8 cellular contexts compared by ENCODE assay signal in the genomic region with DNA sequence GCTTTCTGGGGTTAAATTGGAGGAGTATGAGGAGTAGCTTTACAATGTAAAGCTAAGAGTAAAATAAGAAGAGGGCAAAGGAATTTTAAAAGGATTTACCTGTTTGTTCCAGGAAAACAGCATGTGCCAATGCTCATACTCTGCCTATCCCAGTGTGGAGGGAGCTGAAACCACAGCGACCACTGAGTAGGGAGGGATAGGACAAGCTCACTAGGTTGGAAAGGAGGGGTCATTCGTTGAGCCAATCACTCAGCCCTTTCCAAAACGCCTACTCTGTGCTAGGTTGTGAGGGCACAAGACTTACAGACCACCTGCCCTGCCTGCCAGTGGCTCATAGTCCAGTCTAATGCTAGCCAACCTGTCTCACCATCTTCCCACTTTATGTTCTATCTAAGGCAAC. TPM values are rescaled to one million over a fixed set of nuclear protein-coding genes. Genes with fewer than 3 reads are reported as not detected.
DNase-seq lines count a peak whose midpoint lies in the region; ATAC-seq and TF ChIP-seq lines count a peak whose summit lies in the region.
"Had no signal": no experiment of that assay in that cellular context is flagged by ENCODE, and none has a peak within 500 bp of the region (broad histone marks: within the 10 kb centered on the region; RNA-seq: fewer than 3 reads in every experiment).

No MANE protein-coding gene starts in this region.

- 0 out of 2 replicates have a peak, but pooled peaks cover under 1% of the 10 kb centered on the region for H4K20me1 ChIP-seq in HCT116 (ENCODE audit: insufficient read depth)

- CTCF ChIA-PET in HCT116 (lab: Charles Lee) = interaction anchor here (1.0 to 4.0 kb wide), 5 partner anchors 10 to 100 kb away, joined by 3 to 16 read pairs (median 4); partner anchors contain the start of gene CNP
- CTCF ChIA-PET in GM10248 (lab: Yijun Ruan, JAX) = interaction anchor here (0.9 to 10.4 kb wide), 19 partner anchors 8 to 509 kb away, joined by 3 to 123 read pairs (median 6); partner anchors contain the start of genes CNP, DHX58 and KAT2A

- peak overlapping the region; percentile 100 for H3K9ac ChIP-seq in HCT116 (ENCODE audit: low read length)
- H3K9ac ChIP-seq in skeletal muscle satellite cell (ENCODE audit: low read depth, low read length) = peak overlapping the region; percentile 99

- peak overlapping the region; percentile 96 for H3K4me2 ChIP-seq in HCT116 (ENCODE audit: low read length)
- peak overlapping the region; percentile 82 for H3K4me2 ChIP-seq in skeletal muscle satellite cell (ENCODE audit: low read length)

- ATAC-seq in HCT116 = no peak
- ATAC-seq in GM18502 (IDR thresholded peaks at IDR 0.05; ENCODE audit: poor library complexity, unreplicated experiment) = no peak

- no peaks in the 10 kb centered on the region for H3K9me3 ChIP-seq in HCT116 (ENCODE audit: control insufficient read depth in 1 of 2, insufficient read depth in 1 of 2, low read depth in 1 of 2, low read length in 2 of 2)
- H3K9me3 ChIP-seq in esophagus muscularis mucosa = no peaks in the 10 kb centered on the region
- no peaks in the 10 kb centered on the region for H3K9me3 ChIP-seq in skeletal muscle satellite cell (replicated peaks; ENCODE audit: low read length)

- BruUV-seq in HCT116 (replicated peaks; lab: Mats Ljungman, UMichigan) = no TSS peak

- peaks cover 57% of the 10 kb centered on the region for H3K79me2 ChIP-seq in HCT116 (ENCODE audit: insufficient read depth, low read length)

- H3K27me3 ChIP-seq in HCT116 (ENCODE audit: insufficient read depth, low read length) (no peaks in the 10 kb centered on the region), esophagus muscularis mucosa (no peaks in the 10 kb centered on the region), skeletal muscle satellite cell (ENCODE audit: control insufficient read depth, insufficient read depth, low read length) (no peaks in the 10 kb centered on the region)

- H3K4me1 ChIP-seq in HCT116 (ENCODE audit: control insufficient read depth in 1 of 2, insufficient read depth in 2 of 2, low read length in 2 of 2) (peaks cover 14 to 30% of the 10 kb centered on the region in 2 experiments; a peak in 3 of 4 replicates), esophagus muscularis mucosa (peaks cover 45 to 70% (median 61%) of the 10 kb centered on the region in 4 donors), skeletal muscle satellite cell (ENCODE audit: control insufficient read depth, insufficient read depth, low read length) (peaks cover 27% of the 10 kb centered on the region)

- intact Hi-C loops in HCT116 (cut with micrococcal nuclease) (loop anchor here (5.0 kb wide), 1 partner anchor 51 kb away; the partner anchor contains the start of gene CNP), esophagus muscularis mucosa (cut with DNase I) (loop anchor here (2.0 kb wide), 1 partner anchor 52 kb away; the partner anchor contains the start of gene CNP)

- POLR2A ChIA-PET in HCT116 (lab: Charles Lee) = interaction anchor here (1.4 to 2.3 kb wide), 2 partner anchors 9 to 52 kb away, joined by 3 to 17 read pairs; partner anchors contain the start of gene CNP
- POLR2A ChIA-PET in GM10248 (lab: Yijun Ruan, JAX) = interaction anchor here (1.1 to 1.6 kb wide), 2 partner anchors 329 to 518 kb away, joined by 3 to 4 read pairs; partner anchors contain the start of genes EIF1 and NAGLU

- 27% methylated on average over 3 of the region's 3 CpGs for WGBS in esophagus muscularis mucosa

- H3K27ac ChIP-seq in HCT116 (ENCODE audit: low read depth, low read length) = peak overlapping the region; percentile 71
- H3K27ac ChIP-seq in esophagus muscularis mucosa (replicated peaks in 1 of 4) = peak overlapping the region in 3 of 4 donors; percentile 82 to 92 (median 91)

- TF ChIP-seq CTCF in HCT116 (IDR thresholded peaks at IDR 0.05 in 2 of 3, conservative IDR thresholded peaks at IDR 0.05 in 1 of 3; ENCODE audit: borderline replicate concordance in 1 of 3, insufficient read depth in 1 of 3, low read depth in 2 of 3, low read length in 2 of 3) = no peak
- TF ChIP-seq CTCF in esophagus muscularis mucosa (IDR thresholded peaks at IDR 0.05) = no peak
- TF ChIP-seq CTCF in GM10248 (IDR thresholded peaks at IDR 0.05; ENCODE audit: control extremely low read depth, extremely low read depth, low read depth, missing control alignments) = no peak

- RAD21 ChIA-PET in HCT116 (lab: Charles Lee; ENCODE audit: low non-redundant PET in 1 of 2, low total read pairs in 2 of 2, uncharacterized antibody in 2 of 2, unreplicated experiment in 2 of 2) = no interaction called here

- DNase-seq in HCT116 (ENCODE audit: low read depth, low spot score) = no peak
- peak; percentile 35 for DNase-seq in RPMI7951 (ENCODE audit: low read depth)
- no peak for DNase-seq in esophagus muscularis mucosa (ENCODE audit: extremely low spot score)
- DNase-seq in GM10248 (ENCODE audit: extremely low spot score) = no peak
- DNase-seq in stimulated activated naive CD4-positive, alpha-beta T cell (lab: John Stamatoyannopoulos, UW) = no peak
- DNase-seq: left cardiac atrium had no signal

- H3K9me2 ChIP-seq in HCT116 (ENCODE audit: insufficient read depth) = no peaks in the 10 kb centered on the region

- no peak for TF ChIP-seq RAD21 in HCT116 (IDR thresholded peaks at IDR 0.05; ENCODE audit: low read depth)

- no peak for TF ChIP-seq EP300 in esophagus muscularis mucosa (IDR thresholded peaks at IDR 0.05)

- TF ChIP-seq POLR2A in HCT116 (IDR thresholded peaks at IDR 0.05; ENCODE audit: borderline replicate concordance, extremely low read depth, insufficient read depth, insufficient read length) = no peak
- TF ChIP-seq POLR2A in esophagus muscularis mucosa (IDR thresholded peaks at IDR 0.05; ENCODE audit: low read depth) = no peak

- H3K4me3 ChIP-seq in HCT116 (replicated peaks in 1 of 2; ENCODE audit: low read depth in 1 of 2, low read length in 2 of 2) (peak overlapping the region; percentile 93 to 99), esophagus muscularis mucosa (peak overlapping the region; percentile 65 to 95 (median 78)), skeletal muscle satellite cell (ENCODE audit: low read length) (peak overlapping the region; percentile 90)

- H3K36me3 ChIP-seq in HCT116 (ENCODE audit: control insufficient read depth in 1 of 2, insufficient read depth in 2 of 2, low read length in 2 of 2) (peaks cover 0 to 1% of the 10 kb centered on the region in 2 experiments; a peak in 2 of 4 replicates), esophagus muscularis mucosa (peaks cover 10 to 20% (median 14%) of the 10 kb centered on the region in 4 donors), skeletal muscle satellite cell (ENCODE audit: insufficient read depth, low read length) (peaks cover 14% of the 10 kb centered on the region)

- H2AFZ ChIP-seq in HCT116 (ENCODE audit: low read depth, low read length, poor library complexity, severe bottlenecking) = no peak overlapping the region

TF ChIP-seq in HCT116, 20 proteins besides CTCF, POLR2A, EP300 and RAD21:
- no peak for TF ChIP-seq YY1 (IDR thresholded peaks at IDR 0.05; ENCODE audit: extremely low read depth, insufficient replicate concordance, low read depth, low read length)
- TF ChIP-seq CEBPB (IDR thresholded peaks at IDR 0.05; ENCODE audit: low read depth) = no peak
- no peak for TF ChIP-seq SP1 (IDR thresholded peaks at IDR 0.05; ENCODE audit: low read depth)
- no peak for TF ChIP-seq EZH2 (IDR thresholded peaks at IDR 0.05)

RNA-seq across cellular contexts. Expression of gene DNAJC7, which starts 1.1 kb away (rescaled TPM):
- total RNA-seq in HCT116 (2021; ENCODE audit: unreplicated experiment) (113 TPM), esophagus muscularis mucosa (10 to 100 TPM; 43.1 to 51.1 (median 44.4) TPM)
- 85.1 and 91.0 TPM in 2 replicates for polyA plus RNA-seq in HCT116 (2012)
- 63.1 and 65.7 TPM in 2 replicates for total RNA-seq in RPMI7951 (2014; rRNA removed; shearing (Covaris generic))
- 58.3 and 63.6 TPM in 2 replicates for total RNA-seq in skeletal muscle satellite cell (2012; rRNA removed)

RNA-seq across cellular contexts. Expression of gene NKIRAS2, which starts 1.6 kb away (rescaled TPM):
- total RNA-seq in HCT116 (2021; ENCODE audit: unreplicated experiment) = 26.4 TPM
- polyA plus RNA-seq in HCT116 (2012) = 29.2 and 32.0 TPM in 2 replicates
- 36.2 and 38.0 TPM in 2 replicates for total RNA-seq in RPMI7951 (2014; rRNA removed; shearing (Covaris generic))
- 10 to 100 TPM; 44.0 to 74.3 (median 59.0) TPM for total RNA-seq in esophagus muscularis mucosa
- 21.5 and 27.5 TPM in 2 replicates for total RNA-seq in skeletal muscle satellite cell (2012; rRNA removed)

RNA-seq across cellular contexts. Expression of gene C17orf113, which starts 32.1 kb away (rescaled TPM):
- 2.3 TPM for total RNA-seq in HCT116 (2021; ENCODE audit: unreplicated experiment)
- polyA plus RNA-seq in HCT116 (2012) = 1.9 and 2.1 TPM in 2 replicates
- total RNA-seq in RPMI7951 (2014; rRNA removed; shearing (Covaris generic)) = 0.10 and 0.24 TPM in 2 replicates
- 1 to 10 TPM in 1 of 4 donors, under 1 TPM in 3; under 0.01 to 1.2 (median 0.67) TPM for total RNA-seq in esophagus muscularis mucosa
- under 0.01 TPM in 2 replicates for total RNA-seq in skeletal muscle satellite cell (2012; rRNA removed)

RNA-seq across cellular contexts. Expression of gene CNP, which starts 51.7 kb away (rescaled TPM):
- total RNA-seq in HCT116 (2021; ENCODE audit: unreplicated experiment) (51.2 TPM), esophagus muscularis mucosa (100 to 1,000 TPM in 1 of 4 donors, 10 to 100 TPM in 3; 68.9 to 101 (median 78.5) TPM)
- polyA plus RNA-seq in HCT116 (2012) = 37.8 and 40.6 TPM in 2 replicates
- 37.8 and 43.9 TPM in 2 replicates for total RNA-seq in RPMI7951 (2014; rRNA removed; shearing (Covaris generic))
- total RNA-seq in skeletal muscle satellite cell (2012; rRNA removed) = 32.8 and 33.2 TPM in 2 replicates
